In the genomic region with DNA sequence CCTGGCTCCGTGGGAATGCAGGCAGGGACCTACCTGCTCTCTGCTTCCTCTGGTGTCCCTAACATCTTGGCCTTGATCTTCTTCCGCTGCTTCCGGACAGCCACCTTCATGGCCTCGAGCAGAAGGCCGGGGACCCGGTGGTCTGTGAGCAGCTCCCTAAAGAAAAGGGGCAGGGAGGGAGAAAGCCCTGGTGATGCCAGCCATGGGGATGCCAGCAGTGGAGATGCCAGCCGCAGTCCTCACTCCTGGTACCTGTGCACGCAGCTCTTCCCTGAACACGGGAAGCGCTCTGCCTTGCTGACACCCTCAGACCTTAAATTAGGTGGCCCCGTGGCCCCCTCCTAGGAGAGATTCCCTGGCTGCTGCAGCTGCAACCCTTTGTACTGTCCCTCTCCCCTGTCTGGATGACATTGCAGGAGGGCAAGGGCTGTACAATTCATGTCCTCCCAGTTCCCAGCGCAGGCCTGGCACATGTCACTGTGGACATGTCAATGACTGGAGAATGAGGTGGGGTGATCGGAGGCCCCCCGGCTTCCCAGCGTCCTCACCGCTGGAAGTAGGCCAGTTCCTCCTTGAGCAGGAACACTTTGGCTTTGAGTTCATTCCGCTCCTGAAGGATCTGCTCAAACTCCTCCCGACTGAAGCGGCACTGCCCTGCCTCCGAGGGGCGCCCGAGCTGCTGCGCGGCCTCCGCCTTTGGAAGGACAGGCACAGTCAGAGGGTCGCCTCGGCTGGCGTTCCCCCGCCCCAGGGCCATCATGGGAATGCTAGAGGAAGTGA, we compare ENCODE assay signal across 1 cellular context.
A peak's percentile ranks its signal among the peaks of the same experiment; 100 is the strongest.
TF ChIP-seq lines count a peak whose summit lies in the region.

No MANE protein-coding gene starts in this region.

TF ChIP-seq in HCT116, 20 proteins besides CTCF, POLR2A, EP300 and RAD21:
- peak; percentile 3 for TF ChIP-seq TCF7L2 (IDR thresholded peaks at IDR 0.05; ENCODE audit: borderline replicate concordance, extremely low read depth, insufficient read depth, insufficient read length)
- TF ChIP-seq, protein P1, sequence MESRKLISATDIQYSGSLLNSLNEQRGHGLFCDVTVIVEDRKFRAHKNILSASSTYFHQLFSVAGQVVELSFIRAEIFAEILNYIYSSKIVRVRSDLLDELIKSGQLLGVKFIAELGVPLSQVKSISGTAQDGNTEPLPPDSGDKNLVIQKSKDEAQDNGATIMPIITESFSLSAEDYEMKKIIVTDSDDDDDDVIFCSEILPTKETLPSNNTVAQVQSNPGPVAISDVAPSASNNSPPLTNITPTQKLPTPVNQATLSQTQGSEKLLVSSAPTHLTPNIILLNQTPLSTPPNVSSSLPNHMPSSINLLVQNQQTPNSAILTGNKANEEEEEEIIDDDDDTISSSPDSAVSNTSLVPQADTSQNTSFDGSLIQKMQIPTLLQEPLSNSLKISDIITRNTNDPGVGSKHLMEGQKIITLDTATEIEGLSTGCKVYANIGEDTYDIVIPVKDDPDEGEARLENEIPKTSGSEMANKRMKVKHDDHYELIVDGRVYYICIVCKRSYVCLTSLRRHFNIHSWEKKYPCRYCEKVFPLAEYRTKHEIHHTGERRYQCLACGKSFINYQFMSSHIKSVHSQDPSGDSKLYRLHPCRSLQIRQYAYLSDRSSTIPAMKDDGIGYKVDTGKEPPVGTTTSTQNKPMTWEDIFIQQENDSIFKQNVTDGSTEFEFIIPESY (IDR thresholded peaks at IDR 0.05; ENCODE audit: extremely low read depth, insufficient replicate concordance, low read length), result no peak
- no peak for TF ChIP-seq EZH2 (IDR thresholded peaks at IDR 0.05)
